In the genomic region with DNA sequence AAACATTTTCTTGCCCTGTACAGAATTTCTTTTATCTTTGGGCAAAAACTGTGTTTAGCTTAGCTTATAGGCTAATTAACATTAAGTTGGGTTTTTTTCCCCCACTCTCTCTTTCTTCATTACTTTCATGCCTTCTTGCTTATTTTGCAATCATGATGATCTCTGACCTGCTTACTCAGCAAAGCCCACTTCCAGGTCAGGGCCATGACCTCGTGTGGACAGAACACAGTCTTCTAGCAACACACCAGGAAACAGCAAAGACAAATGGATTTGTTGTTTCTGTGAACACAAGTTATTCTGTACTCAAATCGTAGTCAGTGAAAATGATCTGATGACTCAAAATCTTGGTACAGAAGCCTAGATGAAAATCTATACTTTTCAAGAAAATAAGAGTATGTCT, we compare ENCODE assay signal across 18 cellular contexts.
DNase-seq lines count a peak whose midpoint lies in the region; ATAC-seq and TF ChIP-seq lines count a peak whose summit lies in the region.
"Had no signal": no experiment of that assay in that cellular context is flagged by ENCODE, and none has a peak within 500 bp of the region (broad histone marks: within the 10 kb centered on the region; RNA-seq: fewer than 3 reads in every experiment).

No MANE protein-coding gene starts in this region.

- no peak overlapping the region for H3K4me3 ChIP-seq in cardiac fibroblast (replicated peaks in 1 of 2; ENCODE audit: low read depth in 2 of 2, low read length in 2 of 2)
- no peak overlapping the region for H3K4me3 ChIP-seq in right lobe of liver
- H3K4me3 ChIP-seq: gastrocnemius medialis, stomach had no signal

- H3K27ac ChIP-seq in right lobe of liver, result peak overlapping the region in 1 of 3 donors; percentile 38
- H3K27ac ChIP-seq: 22Rv1, gastrocnemius medialis had no signal

- WGBS in right lobe of liver (ENCODE audit: insufficient coverage, low coverage, low lambda C conversion rate, missing lambda C conversion rate), result 2% methylated on average over 2 of the region's 2 CpGs

- H3K36me3 Mint-ChIP-seq in type B pancreatic cell, result peaks cover 4% of the 10 kb centered on the region
- H3K36me3 Mint-ChIP-seq: CD8-positive, alpha-beta T cell had no signal

- peak; percentile 13 for DNase-seq in DMS53 (lab: John Stamatoyannopoulos, UW)
- no peak for DNase-seq in DMS53 treated with DMSO at 0.1 percent for 48 hours (lab: John Stamatoyannopoulos, UW; ENCODE audit: unreplicated experiment)
- DNase-seq in cardiac fibroblast (ENCODE audit: low read depth in 2 of 2), result peak; percentile 37 to 43
- DNase-seq in right lobe of liver, result peak; percentile 67 to 81 (median 76)
- no peak for DNase-seq in type B pancreatic cell (ENCODE audit: extremely low spot score, unreplicated experiment)
- DNase-seq in HUDEP-2 (lab: John Stamatoyannopoulos, UW; ENCODE audit: unreplicated experiment in 76 of 76), result no peak
- DNase-seq: activated CD4-positive, alpha-beta T cell treated with anti-CD3 and anti-CD28 coated beads for 1 hour; activated naive CD8-positive, alpha-beta T cell treated with anti-CD3 and anti-CD28 coated beads, Interleukin-2, amount 50 U/mL, for 24 hours; activated T-cell treated with anti-CD3 and anti-CD28 coated beads, Interleukin-2, amount 50 U/mL, for 24 hours; CD8-positive, alpha-beta T cell; gastrocnemius medialis; GDM1; NCI-H1105; NCI-H2227 treated with DMSO at 0.1 percent for 48 hours; stomach had no signal

- H3K27ac Mint-ChIP-seq in type B pancreatic cell, result peak overlapping the region; percentile 25
- H3K27ac Mint-ChIP-seq: activated naive CD8-positive, alpha-beta T cell treated with anti-CD3 and anti-CD28 coated beads, Interleukin-2, amount 50 U/mL, for 24 hours; activated T-cell treated with anti-CD3 and anti-CD28 coated beads, Interleukin-2, amount 50 U/mL, for 24 hours; CD8-positive, alpha-beta T cell had no signal

- no peaks in the 10 kb centered on the region for H3K36me3 ChIP-seq in right lobe of liver
- H3K36me3 ChIP-seq: gastrocnemius medialis, stomach had no signal

- peak overlapping the region; percentile 58 for H3K4me3 Mint-ChIP-seq in type B pancreatic cell
- H3K4me3 Mint-ChIP-seq: activated naive CD8-positive, alpha-beta T cell treated with anti-CD3 and anti-CD28 coated beads, Interleukin-2, amount 50 U/mL, for 24 hours; activated T-cell treated with anti-CD3 and anti-CD28 coated beads, Interleukin-2, amount 50 U/mL, for 24 hours; CD8-positive, alpha-beta T cell had no signal

- TF ChIP-seq CTCF in cardiac fibroblast (IDR thresholded peaks at IDR 0.05; ENCODE audit: low read depth, low read length) (no peak), right lobe of liver (IDR thresholded peaks at IDR 0.05) (no peak), type B pancreatic cell (conservative IDR thresholded peaks at IDR 0.05) (no peak)

- no peak for TF ChIP-seq POLR2A in right lobe of liver (IDR thresholded peaks at IDR 0.05)

- H3K27me3 Mint-ChIP-seq in type B pancreatic cell, result no peaks in the 10 kb centered on the region
- H3K27me3 Mint-ChIP-seq: activated T-cell treated with anti-CD3 and anti-CD28 coated beads, Interleukin-2, amount 50 U/mL, for 24 hours had no signal

- no peaks in the 10 kb centered on the region for H3K9me3 Mint-ChIP-seq in type B pancreatic cell
- H3K9me3 Mint-ChIP-seq: activated naive CD8-positive, alpha-beta T cell treated with anti-CD3 and anti-CD28 coated beads, Interleukin-2, amount 50 U/mL, for 24 hours; activated T-cell treated with anti-CD3 and anti-CD28 coated beads, Interleukin-2, amount 50 U/mL, for 24 hours; CD8-positive, alpha-beta T cell had no signal

- peaks cover 51% of the 10 kb centered on the region for H3K4me1 Mint-ChIP-seq in type B pancreatic cell (ENCODE audit: unreplicated experiment)
- H3K4me1 Mint-ChIP-seq: activated naive CD8-positive, alpha-beta T cell treated with anti-CD3 and anti-CD28 coated beads, Interleukin-2, amount 50 U/mL, for 24 hours had no signal

- peaks cover 0 to 42% (median 10%) of the 10 kb centered on the region in 4 donors for H3K4me1 ChIP-seq in right lobe of liver

- ATAC-seq in right lobe of liver (peak; percentile 84 to 92 (median 85)), HG03135 (IDR thresholded peaks at IDR 0.05; ENCODE audit: unreplicated experiment) (no peak), HG02885 (IDR thresholded peaks at IDR 0.05; ENCODE audit: poor library complexity, unreplicated experiment) (no peak)
- ATAC-seq: activated naive CD8-positive, alpha-beta T cell treated with anti-CD3 and anti-CD28 coated beads, Interleukin-2, amount 50 U/mL, for 24 hours; CD8-positive, alpha-beta T cell; gastrocnemius medialis had no signal

- intact Hi-C loops in right lobe of liver (cut with DNase I), result no loop called here

- H3K9me3 ChIP-seq in right lobe of liver, result no peaks in the 10 kb centered on the region
- H3K9me3 ChIP-seq: gastrocnemius medialis, stomach had no signal

- H3K27me3 ChIP-seq in right lobe of liver, result no peaks in the 10 kb centered on the region
- H3K27me3 ChIP-seq: gastrocnemius medialis, stomach had no signal

Comparison
In these comparisons a context has a peak if more than half of its experiments do, and no peak if none do; other contexts are left out.
1. DNase-seq: peak in DMS53 (single experiment), cardiac fibroblast (2 of 2) and right lobe of liver (3 of 3); none in DMS53 treated with DMSO at 0.1 percent for 48 hours (single experiment), type B pancreatic cell (single experiment) and HUDEP-2 (0 of 76).
2. ATAC-seq: peak in right lobe of liver (4 of 4); none in HG03135 (single experiment) and HG02885 (single experiment).